8 cellular contexts compared by ENCODE assay signal in the genomic region with DNA sequence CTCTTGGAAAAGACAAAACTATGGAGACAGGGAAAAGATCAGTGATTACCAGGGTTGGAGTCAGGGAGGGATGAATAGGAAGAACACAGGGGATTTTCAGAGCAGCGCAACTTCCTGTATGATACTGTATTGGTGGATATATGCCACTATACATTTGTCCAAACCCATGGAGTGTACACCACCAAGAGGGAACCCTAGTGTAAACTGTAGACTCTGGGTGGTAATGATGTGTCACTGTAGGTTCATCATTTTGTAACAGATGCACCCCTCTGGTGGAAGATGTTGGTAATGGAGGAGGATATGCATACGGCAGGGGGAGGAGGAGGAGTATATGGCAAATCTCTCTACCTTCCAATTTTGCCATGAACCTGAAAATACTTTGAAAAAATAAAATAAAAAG.
DNase-seq lines count a peak whose midpoint lies in the region; ATAC-seq and TF ChIP-seq lines count a peak whose summit lies in the region.

No MANE protein-coding gene starts in this region.

- H3K4me3 ChIP-seq in AG09309 (ENCODE audit: control insufficient read depth, low read depth, low read length) (no peak overlapping the region), smooth muscle cell (no peak overlapping the region), esophagus squamous epithelium (no peak overlapping the region)
- H3K4me3 ChIP-seq in effector memory CD4-positive, alpha-beta T cell (ENCODE audit: insufficient read depth, low read depth, low read length, poor library complexity, severe bottlenecking) = no peak overlapping the region

- H3K4me1 ChIP-seq in smooth muscle cell (ENCODE audit: low read depth) = no peaks in the 10 kb centered on the region
- H3K4me1 ChIP-seq in effector memory CD4-positive, alpha-beta T cell (ENCODE audit: control insufficient read depth, insufficient read depth, low read length, poor library complexity, severe bottlenecking) = no peaks in the 10 kb centered on the region
- H3K4me1 ChIP-seq in esophagus squamous epithelium = no peaks in the 10 kb centered on the region

- peak; percentile 50 for TF ChIP-seq CTCF in AG09309 (IDR thresholded peaks at IDR 0.05; ENCODE audit: control insufficient read depth, insufficient read depth, low read depth, low read length, missing control alignments)
- TF ChIP-seq CTCF in smooth muscle cell (IDR thresholded peaks at IDR 0.05; ENCODE audit: borderline replicate concordance, insufficient read depth, poor library complexity, severe bottlenecking) = peak; percentile 31
- TF ChIP-seq CTCF in esophagus squamous epithelium (IDR thresholded peaks at IDR 0.05) = peak in 3 of 6 experiments; percentile 20 to 46 (median 22)

- no peak overlapping the region for H3K27ac Mint-ChIP-seq in activated naive CD8-positive, alpha-beta T cell treated with anti-CD3 and anti-CD28 coated beads, Interleukin-2, amount 10 ng/mL, durations not matched to agents 7 days and 5 days

- no peaks in the 10 kb centered on the region for H3K36me3 Mint-ChIP-seq in activated naive CD8-positive, alpha-beta T cell treated with anti-CD3 and anti-CD28 coated beads, Interleukin-2, amount 10 ng/mL, durations not matched to agents 7 days and 5 days

- H3F3A ChIP-seq in smooth muscle cell (ENCODE audit: low read depth) = no peaks in the 10 kb centered on the region

- peaks cover 2% of the 10 kb centered on the region for H3K27me3 Mint-ChIP-seq in activated naive CD8-positive, alpha-beta T cell treated with anti-CD3 and anti-CD28 coated beads, Interleukin-2, amount 10 ng/mL, durations not matched to agents 7 days and 5 days

- H3K9me3 ChIP-seq in smooth muscle cell (replicated peaks; ENCODE audit: low read depth) (no peaks in the 10 kb centered on the region), esophagus squamous epithelium (no peaks in the 10 kb centered on the region)
- H3K9me3 ChIP-seq in effector memory CD4-positive, alpha-beta T cell (ENCODE audit: control insufficient read depth, low read length) = no peaks in the 10 kb centered on the region

- H3K27ac ChIP-seq in smooth muscle cell (ENCODE audit: low read depth) (no peak overlapping the region), esophagus squamous epithelium (no peak overlapping the region)
- no peak overlapping the region for H3K27ac ChIP-seq in effector memory CD4-positive, alpha-beta T cell (ENCODE audit: insufficient read depth, low read length, poor library complexity, severe bottlenecking)

- H3K9me3 Mint-ChIP-seq in activated naive CD8-positive, alpha-beta T cell treated with anti-CD3 and anti-CD28 coated beads, Interleukin-2, amount 10 ng/mL, durations not matched to agents 7 days and 5 days = no peaks in the 10 kb centered on the region

- no peak overlapping the region for H3K4me2 ChIP-seq in smooth muscle cell

- no peaks in the 10 kb centered on the region for H3K79me2 ChIP-seq in smooth muscle cell (ENCODE audit: low read depth)

- POLR2A ChIA-PET in activated naive CD8-positive, alpha-beta T cell treated with anti-CD3 and anti-CD28 coated beads, Interleukin-2, amount 10 ng/mL, durations not matched to agents 7 days and 5 days (lab: Charles Lee) = no interaction called here

- no peaks in the 10 kb centered on the region for H4K20me1 ChIP-seq in smooth muscle cell (ENCODE audit: low read depth)

- H3K4me1 Mint-ChIP-seq in activated naive CD8-positive, alpha-beta T cell treated with anti-CD3 and anti-CD28 coated beads, Interleukin-2, amount 10 ng/mL, durations not matched to agents 7 days and 5 days = peaks cover 5% of the 10 kb centered on the region

- ATAC-seq in GM18858 (IDR thresholded peaks at IDR 0.05; ENCODE audit: unreplicated experiment) = peak; percentile 20
- peak; percentile 38 for ATAC-seq in HG03565 (IDR thresholded peaks at IDR 0.05; ENCODE audit: unreplicated experiment)
- ATAC-seq in activated naive CD8-positive, alpha-beta T cell treated with anti-CD3 and anti-CD28 coated beads, Interleukin-2, amount 10 ng/mL, durations not matched to agents 7 days and 5 days (ENCODE audit: low read depth) = peak; percentile 25

- no peaks in the 10 kb centered on the region for H3K27me3 ChIP-seq in smooth muscle cell (ENCODE audit: low read depth)
- no peaks in the 10 kb centered on the region for H3K27me3 ChIP-seq in effector memory CD4-positive, alpha-beta T cell (replicated peaks; ENCODE audit: control insufficient read depth, insufficient read depth, low read length, poor library complexity, severe bottlenecking)
- H3K27me3 ChIP-seq in esophagus squamous epithelium = no peaks in the 10 kb centered on the region

- no peak overlapping the region for H2AFZ ChIP-seq in smooth muscle cell (ENCODE audit: low read depth)

- no peak for DNase-seq in AG09309 (ENCODE audit: low read depth)
- no peak for DNase-seq in activated naive CD8-positive, alpha-beta T cell treated with anti-CD3 and anti-CD28 coated beads, Interleukin-2, amount 10 ng/mL, durations not matched to agents 7 days and 5 days
- no peak for DNase-seq in smooth muscle cell (lab: John Stamatoyannopoulos, UW; ENCODE audit: unreplicated experiment)
- no peak for DNase-seq in NCI-H128 (lab: John Stamatoyannopoulos, UW; ENCODE audit: unreplicated experiment)
- DNase-seq in effector memory CD4-positive, alpha-beta T cell = no peak
- DNase-seq in esophagus squamous epithelium (lab: John Stamatoyannopoulos, UW) = no peak

- no peak for TF ChIP-seq POLR2A in esophagus squamous epithelium (IDR thresholded peaks at IDR 0.05)

- H3K4me3 Mint-ChIP-seq in activated naive CD8-positive, alpha-beta T cell treated with anti-CD3 and anti-CD28 coated beads, Interleukin-2, amount 10 ng/mL, durations not matched to agents 7 days and 5 days = no peak overlapping the region

- intact Hi-C loops in esophagus squamous epithelium (cut with DNase I) = no loop called here

- no peaks in the 10 kb centered on the region for H3K36me3 ChIP-seq in smooth muscle cell (ENCODE audit: low read depth)
- H3K36me3 ChIP-seq in effector memory CD4-positive, alpha-beta T cell (ENCODE audit: control insufficient read depth, insufficient read depth, low read length) = no peaks in the 10 kb centered on the region
- H3K36me3 ChIP-seq in esophagus squamous epithelium = no peaks in the 10 kb centered on the region

- WGBS in smooth muscle cell (ENCODE audit: low lambda C conversion rate) = 77% methylated on average over 2 of the region's 2 CpGs
- WGBS in esophagus squamous epithelium, 2 donors = 62 to 77% methylated on average over 2 of the region's 2 CpGs

- no peak overlapping the region for H3K9ac ChIP-seq in smooth muscle cell (ENCODE audit: low read depth)
